Comparison of ENCODE assay signal across 12 cellular contexts in the genomic region with DNA sequence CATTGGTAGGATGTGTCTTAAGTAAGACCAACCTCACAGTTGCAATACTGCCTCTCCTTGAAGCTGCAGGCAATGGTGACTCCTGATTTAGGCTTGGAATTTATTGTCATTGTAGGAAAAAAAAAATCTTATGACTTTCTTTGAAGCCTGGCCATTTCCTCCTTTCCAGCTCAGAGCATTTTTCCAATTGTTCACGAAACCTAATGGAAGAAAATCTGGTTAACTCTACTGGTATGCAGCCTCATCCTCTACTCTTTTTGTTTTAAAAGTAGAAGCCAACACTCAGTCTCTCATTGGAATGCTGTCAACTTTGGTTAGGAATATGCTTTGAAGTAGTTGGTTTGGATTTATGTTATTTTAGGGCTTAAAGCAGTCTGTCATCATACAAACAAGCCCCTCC.
DNase-seq lines count a peak whose midpoint lies in the region; ATAC-seq lines count a peak whose summit lies in the region.
"Had no signal": no experiment of that assay in that cellular context is flagged by ENCODE, and none has a peak within 500 bp of the region (broad histone marks: within the 10 kb centered on the region; RNA-seq: fewer than 3 reads in every experiment).

No MANE protein-coding gene starts in this region.

- H3K9me3 ChIP-seq in SJSA1 (replicated peaks) = no peaks in the 10 kb centered on the region

- H3K36me3 ChIP-seq in SJSA1 = no peaks in the 10 kb centered on the region

- H3K4me1 ChIP-seq in SJSA1 (replicated peaks) = peaks cover 17% of the 10 kb centered on the region

- H3K27ac ChIP-seq in SJSA1 (peak overlapping the region; percentile 35), substantia nigra (ENCODE audit: low read depth, low read length, poor library complexity, severe bottlenecking) (peak overlapping the region; percentile 51)

- no peaks in the 10 kb centered on the region for H3K27me3 ChIP-seq in SJSA1 (replicated peaks)

- peak; percentile 16 for DNase-seq in AG20443 (ENCODE audit: low spot score)
- peak in 1 of 2 experiments; percentile 32 for DNase-seq in SJSA1 (ENCODE audit: low read depth in 1 of 2, low spot score in 2 of 2)
- peak; percentile 24 for DNase-seq in globus pallidus (ENCODE audit: low spot score)
- no peak for DNase-seq in substantia nigra (lab: John Stamatoyannopoulos, UW)
- no peak for DNase-seq in COLO668 (lab: John Stamatoyannopoulos, UW; ENCODE audit: unreplicated experiment)
- no peak for DNase-seq in HT-29 (ENCODE audit: low spot score)
- DNase-seq: 8988T; CD4-positive, alpha-beta T cell; DMS79; KG1 had no signal

- ATAC-seq in HG02759 (IDR thresholded peaks at IDR 0.05; ENCODE audit: unreplicated experiment) = no peak
- ATAC-seq: HCT116 had no signal

- no peak overlapping the region for H3K4me3 ChIP-seq in SJSA1

Comparison
In these comparisons a context has a peak if more than half of its experiments do, and no peak if none do; other contexts are left out.
1. DNase-seq: peak in AG20443 (single experiment) and globus pallidus (single experiment); none in substantia nigra (0 of 49), COLO668 (single experiment) and HT-29 (single experiment).